ENCODE assay signal across 9 cellular contexts in the genomic region with DNA sequence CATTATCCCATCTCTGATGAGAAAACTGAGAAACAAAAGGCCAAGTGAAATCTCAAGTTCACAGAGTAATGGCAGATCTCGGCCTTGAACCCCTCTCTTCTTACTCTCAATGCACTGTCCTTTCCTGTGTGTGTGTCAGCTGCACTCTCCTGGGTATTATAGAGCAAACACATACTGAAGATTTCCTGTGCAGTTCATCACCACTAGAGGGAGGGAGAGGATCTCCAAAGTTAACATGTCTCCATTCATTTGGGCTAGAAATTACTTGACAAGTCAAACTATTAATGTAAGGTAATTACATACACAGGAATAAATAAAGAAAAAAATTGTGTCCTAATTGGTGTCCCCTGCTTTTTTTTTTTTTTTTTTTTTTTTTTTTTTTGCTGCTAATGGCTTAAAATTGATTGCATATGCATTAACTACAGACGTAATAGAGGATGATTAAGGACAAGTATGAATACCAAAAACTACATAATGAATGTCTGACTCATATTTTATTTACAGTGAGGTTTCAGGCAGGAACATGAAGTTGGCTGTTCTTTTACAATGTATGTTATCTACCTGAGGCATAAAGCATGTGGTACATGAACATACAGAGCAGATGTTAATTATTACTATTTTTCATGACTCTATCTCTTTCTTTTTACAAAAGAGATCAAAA.
DNase-seq lines count a peak whose midpoint lies in the region; ATAC-seq and TF ChIP-seq lines count a peak whose summit lies in the region.
"Had no signal": no experiment of that assay in that cellular context is flagged by ENCODE, and none has a peak within 500 bp of the region (broad histone marks: within the 10 kb centered on the region; RNA-seq: fewer than 3 reads in every experiment).

No MANE protein-coding gene starts in this region.

- no peaks in the 10 kb centered on the region for H3K4me1 ChIP-seq in Caco-2
- H3K4me1 ChIP-seq in trophoblast cell (ENCODE audit: control insufficient read depth in 1 of 2, insufficient read depth in 2 of 2, low read length in 2 of 2) = no peaks in the 10 kb centered on the region

- no peaks in the 10 kb centered on the region for H3K9me3 Mint-ChIP-seq in Caco-2 (ENCODE audit: unreplicated experiment)
- H3K9me3 Mint-ChIP-seq: activated naive CD4-positive, alpha-beta T cell treated with anti-CD3 and anti-CD28 coated beads, Interleukin-2, amount 50 U/mL, for 24 hours had no signal

- H3K4me3 Mint-ChIP-seq in Caco-2 (ENCODE audit: unreplicated experiment) = no peak overlapping the region
- H3K4me3 Mint-ChIP-seq: activated naive CD4-positive, alpha-beta T cell treated with anti-CD3 and anti-CD28 coated beads, Interleukin-2, amount 50 U/mL, for 24 hours had no signal

- peak; percentile 89 for ATAC-seq in GM18858 (IDR thresholded peaks at IDR 0.05; ENCODE audit: unreplicated experiment)
- ATAC-seq in HG02885 (IDR thresholded peaks at IDR 0.05; ENCODE audit: poor library complexity, unreplicated experiment) = peak; percentile 96

- H3K4ac ChIP-seq in trophoblast cell (ENCODE audit: low read depth, low read length) = no peak overlapping the region

- no CpG with 5 or more reads among the region's 2 CpGs for WGBS in trophoblast cell (ENCODE audit: extremely low coverage, insufficient coverage, insufficient read length)

- no peak overlapping the region for H3K14ac ChIP-seq in trophoblast cell (ENCODE audit: low read length)

- H3K27me3 Mint-ChIP-seq in Caco-2 (ENCODE audit: insufficient read depth, unreplicated experiment) = peaks cover 6% of the 10 kb centered on the region

- H2BK12ac ChIP-seq in trophoblast cell (ENCODE audit: low read length) = no peak overlapping the region

- H3K4me3 ChIP-seq in Caco-2 (ENCODE audit: low read depth, low read length) (no peak overlapping the region), fibroblast of pulmonary artery (replicated peaks; ENCODE audit: low read depth, low read length) (no peak overlapping the region), trophoblast cell (ENCODE audit: low read depth, low read length) (no peak overlapping the region)

- no peak overlapping the region for H3K27ac Mint-ChIP-seq in Caco-2 (ENCODE audit: unreplicated experiment)
- H3K27ac Mint-ChIP-seq: activated naive CD4-positive, alpha-beta T cell treated with anti-CD3 and anti-CD28 coated beads, Interleukin-2, amount 50 U/mL, for 24 hours had no signal

- BruUV-seq in Caco-2 (replicated peaks; lab: Mats Ljungman, UMichigan) = no TSS peak

- no peaks in the 10 kb centered on the region for H3K79me1 ChIP-seq in trophoblast cell (ENCODE audit: low read length)

- H4K91ac ChIP-seq in trophoblast cell (ENCODE audit: low read depth, low read length) = no peak overlapping the region

- H3K9ac ChIP-seq in trophoblast cell (ENCODE audit: low read length) = no peak overlapping the region

- CTCF ChIA-PET in Caco-2 (lab: Charles Lee) = interaction anchor here (0.7 kb wide), 1 partner anchor 1314 kb away, joined by 6 read pairs; no protein-coding TSS in a partner anchor

- POLR2A ChIA-PET in Caco-2 (lab: Charles Lee) = no interaction called here

- H2AK5ac ChIP-seq in trophoblast cell (ENCODE audit: low read length) = no peak overlapping the region

- no peak overlapping the region for H3K4me2 ChIP-seq in trophoblast cell (ENCODE audit: low read length)

- intact Hi-C loops in Caco-2 (cut with micrococcal nuclease; ENCODE audit: unreplicated experiment) = loop anchor here (1.0 to 5.0 kb wide), 2 partner anchors 129 to 1317 kb away; no protein-coding TSS in a partner anchor

- H3K36me3 ChIP-seq in Caco-2 (ENCODE audit: control insufficient read depth, insufficient read depth, low read length) = no peaks in the 10 kb centered on the region
- H3K36me3 ChIP-seq in trophoblast cell (ENCODE audit: control insufficient read depth in 1 of 2, insufficient read depth in 2 of 2, low read length in 2 of 2) = no peaks in the 10 kb centered on the region

- no peaks in the 10 kb centered on the region for H3K4me1 Mint-ChIP-seq in Caco-2 (ENCODE audit: low read depth, unreplicated experiment)
- H3K4me1 Mint-ChIP-seq: activated naive CD4-positive, alpha-beta T cell treated with anti-CD3 and anti-CD28 coated beads, Interleukin-2, amount 50 U/mL, for 24 hours had no signal

- no peaks in the 10 kb centered on the region for H3K79me2 ChIP-seq in trophoblast cell (ENCODE audit: control insufficient read depth, insufficient read depth, low read length, poor library complexity)

- H3K18ac ChIP-seq in trophoblast cell (ENCODE audit: low read length) = no peak overlapping the region

- DNase-seq in Caco-2 (peak in 1 of 2 experiments; percentile 33), NCI-H1417 (lab: John Stamatoyannopoulos, UW) (peak; percentile 39 to 87 (median 52)), SW480 (ENCODE audit: low spot score) (peak; percentile 62), fibroblast of pulmonary artery (ENCODE audit: low read depth) (peak; percentile 78), trophoblast cell (peak; percentile 25 to 78), ureter (ENCODE audit: low spot score) (no peak)

- H3K36me3 Mint-ChIP-seq in Caco-2 (ENCODE audit: insufficient read depth, unreplicated experiment) = no peaks in the 10 kb centered on the region
- H3K36me3 Mint-ChIP-seq: activated naive CD4-positive, alpha-beta T cell treated with anti-CD3 and anti-CD28 coated beads, Interleukin-2, amount 50 U/mL, for 24 hours had no signal

- no peak overlapping the region for H2BK5ac ChIP-seq in trophoblast cell (ENCODE audit: low read depth, low read length, poor library complexity)

- no peak overlapping the region for H4K12ac ChIP-seq in trophoblast cell (ENCODE audit: low read depth, low read length)

- H2BK120ac ChIP-seq in trophoblast cell (ENCODE audit: insufficient read depth, low read length, poor library complexity) = no peak overlapping the region

- H3K23ac ChIP-seq in trophoblast cell (ENCODE audit: low read length) = no peak overlapping the region

- H3K27me3 ChIP-seq in Caco-2 (replicated peaks; ENCODE audit: control insufficient read depth, insufficient read depth, low read length) = no peaks in the 10 kb centered on the region
- no peaks in the 10 kb centered on the region for H3K27me3 ChIP-seq in trophoblast cell (ENCODE audit: insufficient read depth, low read length)

- TF ChIP-seq CTCF in Caco-2 (IDR thresholded peaks at IDR 0.05; ENCODE audit: insufficient read depth in 1 of 2, low read depth in 1 of 2, low read length in 1 of 2, severe bottlenecking in 1 of 2, unreplicated experiment in 1 of 2) (peak; percentile 37 to 64), fibroblast of pulmonary artery (IDR thresholded peaks at IDR 0.05; ENCODE audit: low read length, missing control alignments) (peak; percentile 95)

- H3K9me3 ChIP-seq in Caco-2 (no peaks in the 10 kb centered on the region), trophoblast cell (ENCODE audit: insufficient read depth, low read depth, low read length) (no peaks in the 10 kb centered on the region)

- no peak overlapping the region for H4K8ac ChIP-seq in trophoblast cell (ENCODE audit: low read depth, low read length)

- no peak overlapping the region for H2AFZ ChIP-seq in trophoblast cell (ENCODE audit: insufficient read depth, low read length, poor library complexity)

- H3K27ac ChIP-seq in trophoblast cell (ENCODE audit: low read depth, low read length) = no peak overlapping the region
